2 cellular contexts compared by ENCODE assay signal in the genomic region with DNA sequence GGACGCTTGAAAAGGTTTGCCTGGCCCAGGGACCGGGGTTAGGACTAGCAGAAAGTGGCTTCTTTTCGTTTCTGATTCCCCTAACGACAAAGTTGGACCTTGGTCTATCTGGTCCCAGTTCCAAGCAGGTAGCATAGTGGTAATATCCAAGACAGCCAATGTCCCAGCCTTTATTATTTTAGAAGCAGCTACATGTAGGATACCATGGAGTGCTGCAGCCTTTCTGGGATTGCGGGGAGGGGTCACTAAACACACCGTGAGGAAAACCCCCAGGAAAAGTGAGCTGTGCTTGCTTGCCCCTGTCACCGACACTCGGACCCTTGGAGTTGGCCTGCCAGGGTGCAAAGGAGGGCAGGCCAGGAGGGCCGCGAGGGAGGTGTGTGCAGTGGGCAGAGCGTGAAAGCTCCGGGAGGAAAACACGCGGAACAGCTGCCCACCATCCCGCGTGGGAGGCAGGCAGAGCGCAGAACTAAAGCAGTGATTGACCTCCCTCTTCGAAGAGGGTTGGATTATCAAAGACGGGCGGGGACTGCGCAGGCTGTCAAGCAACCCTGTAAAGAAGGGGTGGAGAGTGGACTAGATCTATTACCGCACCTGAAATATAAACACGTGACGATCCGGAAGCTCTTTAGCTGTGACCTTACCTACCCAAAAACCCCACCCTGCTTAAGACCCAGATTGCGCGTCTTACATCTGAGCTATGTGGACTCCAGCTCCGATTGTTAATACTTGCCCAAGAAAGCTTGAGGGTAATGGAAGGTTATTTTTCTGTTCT.
TF ChIP-seq lines count a peak whose summit lies in the region.

No MANE protein-coding gene starts in this region.

TF ChIP-seq in HCT116, 20 proteins besides CTCF, POLR2A, EP300 and RAD21 (continued from another document):
- no peak for TF ChIP-seq TCF7L2 (IDR thresholded peaks at IDR 0.05; ENCODE audit: borderline replicate concordance, extremely low read depth, insufficient read depth, insufficient read length)
- TF ChIP-seq, protein P1, sequence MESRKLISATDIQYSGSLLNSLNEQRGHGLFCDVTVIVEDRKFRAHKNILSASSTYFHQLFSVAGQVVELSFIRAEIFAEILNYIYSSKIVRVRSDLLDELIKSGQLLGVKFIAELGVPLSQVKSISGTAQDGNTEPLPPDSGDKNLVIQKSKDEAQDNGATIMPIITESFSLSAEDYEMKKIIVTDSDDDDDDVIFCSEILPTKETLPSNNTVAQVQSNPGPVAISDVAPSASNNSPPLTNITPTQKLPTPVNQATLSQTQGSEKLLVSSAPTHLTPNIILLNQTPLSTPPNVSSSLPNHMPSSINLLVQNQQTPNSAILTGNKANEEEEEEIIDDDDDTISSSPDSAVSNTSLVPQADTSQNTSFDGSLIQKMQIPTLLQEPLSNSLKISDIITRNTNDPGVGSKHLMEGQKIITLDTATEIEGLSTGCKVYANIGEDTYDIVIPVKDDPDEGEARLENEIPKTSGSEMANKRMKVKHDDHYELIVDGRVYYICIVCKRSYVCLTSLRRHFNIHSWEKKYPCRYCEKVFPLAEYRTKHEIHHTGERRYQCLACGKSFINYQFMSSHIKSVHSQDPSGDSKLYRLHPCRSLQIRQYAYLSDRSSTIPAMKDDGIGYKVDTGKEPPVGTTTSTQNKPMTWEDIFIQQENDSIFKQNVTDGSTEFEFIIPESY (IDR thresholded peaks at IDR 0.05; ENCODE audit: extremely low read depth, insufficient replicate concordance, low read length), result no peak

TF ChIP-seq in liver, 16 proteins besides CTCF, POLR2A, EP300 and RAD21 (continued from another document):
- TF ChIP-seq RXRA (IDR thresholded peaks at IDR 0.05) (peak; percentile 32 to 37), EGR1 (IDR thresholded peaks at IDR 0.05; ENCODE audit: low read depth in 2 of 2) (no peak)
- TF ChIP-seq, protein P2, sequence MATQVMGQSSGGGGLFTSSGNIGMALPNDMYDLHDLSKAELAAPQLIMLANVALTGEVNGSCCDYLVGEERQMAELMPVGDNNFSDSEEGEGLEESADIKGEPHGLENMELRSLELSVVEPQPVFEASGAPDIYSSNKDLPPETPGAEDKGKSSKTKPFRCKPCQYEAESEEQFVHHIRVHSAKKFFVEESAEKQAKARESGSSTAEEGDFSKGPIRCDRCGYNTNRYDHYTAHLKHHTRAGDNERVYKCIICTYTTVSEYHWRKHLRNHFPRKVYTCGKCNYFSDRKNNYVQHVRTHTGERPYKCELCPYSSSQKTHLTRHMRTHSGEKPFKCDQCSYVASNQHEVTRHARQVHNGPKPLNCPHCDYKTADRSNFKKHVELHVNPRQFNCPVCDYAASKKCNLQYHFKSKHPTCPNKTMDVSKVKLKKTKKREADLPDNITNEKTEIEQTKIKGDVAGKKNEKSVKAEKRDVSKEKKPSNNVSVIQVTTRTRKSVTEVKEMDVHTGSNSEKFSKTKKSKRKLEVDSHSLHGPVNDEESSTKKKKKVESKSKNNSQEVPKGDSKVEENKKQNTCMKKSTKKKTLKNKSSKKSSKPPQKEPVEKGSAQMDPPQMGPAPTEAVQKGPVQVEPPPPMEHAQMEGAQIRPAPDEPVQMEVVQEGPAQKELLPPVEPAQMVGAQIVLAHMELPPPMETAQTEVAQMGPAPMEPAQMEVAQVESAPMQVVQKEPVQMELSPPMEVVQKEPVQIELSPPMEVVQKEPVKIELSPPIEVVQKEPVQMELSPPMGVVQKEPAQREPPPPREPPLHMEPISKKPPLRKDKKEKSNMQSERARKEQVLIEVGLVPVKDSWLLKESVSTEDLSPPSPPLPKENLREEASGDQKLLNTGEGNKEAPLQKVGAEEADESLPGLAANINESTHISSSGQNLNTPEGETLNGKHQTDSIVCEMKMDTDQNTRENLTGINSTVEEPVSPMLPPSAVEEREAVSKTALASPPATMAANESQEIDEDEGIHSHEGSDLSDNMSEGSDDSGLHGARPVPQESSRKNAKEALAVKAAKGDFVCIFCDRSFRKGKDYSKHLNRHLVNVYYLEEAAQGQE (IDR thresholded peaks at IDR 0.05), result peak; percentile 69
